8 cellular contexts compared by ENCODE assay signal in the genomic region with DNA sequence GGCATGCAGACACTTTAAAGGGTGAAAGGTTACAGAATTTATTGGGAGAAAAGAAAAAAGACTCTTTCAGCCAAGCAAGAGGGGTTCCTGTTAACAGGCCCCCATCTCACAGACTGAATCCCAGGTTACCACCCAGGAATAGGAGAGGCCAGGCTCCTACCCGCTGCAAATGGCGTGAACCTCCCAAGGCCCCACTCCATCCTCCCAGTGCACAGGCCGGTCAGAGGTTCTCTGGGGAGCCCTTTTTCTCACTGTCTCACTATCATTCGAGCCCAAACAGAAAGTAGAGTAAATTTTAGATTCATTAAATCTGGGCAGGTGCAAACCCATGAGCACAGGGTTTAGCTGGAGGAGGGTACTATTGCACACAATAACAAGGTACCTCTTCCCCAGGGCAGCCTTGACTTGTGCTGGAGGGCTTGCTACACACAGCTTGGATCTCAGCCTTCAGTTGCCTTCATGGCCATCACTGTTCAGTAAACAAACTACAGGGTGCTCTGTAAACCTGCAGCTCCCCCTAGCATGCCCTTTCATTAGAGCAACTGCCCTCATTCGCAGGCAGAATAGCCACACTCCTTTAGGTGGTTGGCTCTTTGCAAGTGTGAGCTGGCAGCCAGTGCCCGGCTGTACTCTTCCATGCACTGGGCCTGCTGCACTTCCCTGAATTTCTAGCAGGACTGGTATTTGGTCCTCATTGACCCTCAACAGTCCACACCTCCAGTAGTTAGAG. TPM values are rescaled to one million over a fixed set of nuclear protein-coding genes. Genes with fewer than 3 reads are reported as not detected.
DNase-seq lines count a peak whose midpoint lies in the region; ATAC-seq, FAIRE-seq and TF ChIP-seq lines count a peak whose summit lies in the region.

No MANE protein-coding gene starts in this region.

- peak; percentile 62 for ATAC-seq in HG02642 (IDR thresholded peaks at IDR 0.05; ENCODE audit: poor library complexity, unreplicated experiment)
- ATAC-seq in upper lobe of left lung (ENCODE audit: low FRiP score in 2 of 2): peak; percentile 66 to 67

- H3K27ac ChIP-seq in upper lobe of left lung: no peak overlapping the region

- H3K9me3 ChIP-seq in adipocyte (ENCODE audit: control insufficient read depth, low read length): no peaks in the 10 kb centered on the region
- H3K9me3 ChIP-seq in upper lobe of left lung: no peaks in the 10 kb centered on the region

- no peak for TF ChIP-seq POLR2A in GM12892 (IDR thresholded peaks at IDR 0.05; ENCODE audit: low read depth, low read length)
- TF ChIP-seq POLR2A in upper lobe of left lung (IDR thresholded peaks at IDR 0.05): no peak

- no peak overlapping the region for H3K4me3 ChIP-seq in AG04449 (ENCODE audit: low read depth, low read length)
- no peak overlapping the region for H3K4me3 ChIP-seq in adipocyte (ENCODE audit: low read length)
- no peak overlapping the region for H3K4me3 ChIP-seq in upper lobe of left lung

- H3K4me1 ChIP-seq in adipocyte (ENCODE audit: control insufficient read depth, insufficient read depth, low read length): peaks cover 6% of the 10 kb centered on the region
- peaks cover 0 to 8% (median 2%) of the 10 kb centered on the region in 4 donors for H3K4me1 ChIP-seq in upper lobe of left lung

- DNase-seq in AG04449 (ENCODE audit: low read depth, low spot score): no peak
- DNase-seq in GM12892 (ENCODE audit: insufficient read length): peak; percentile 17
- DNase-seq in NCI-H146 treated with DMSO at 0.1 percent for 48 hours (lab: John Stamatoyannopoulos, UW; ENCODE audit: unreplicated experiment): peak; percentile 60
- DNase-seq in adipocyte (ENCODE audit: low read depth): peak; percentile 46
- peak; percentile 80 for DNase-seq in iris pigment epithelial cell (ENCODE audit: low read depth)
- peak in 1 of 2 donors; percentile 28 for DNase-seq in upper lobe of left lung
- DNase-seq in stimulated activated CD4-positive, alpha-beta T cell treated with anti-CD3 and anti-CD28 coated beads, Interleukin-4, amount 100 ng/mL, for 1 hour: no peak

- no peak overlapping the region for H3K9ac ChIP-seq in adipocyte (ENCODE audit: low read length)

- peak; percentile 60 for TF ChIP-seq CTCF in AG04449 (IDR thresholded peaks at IDR 0.05; ENCODE audit: insufficient read depth, low read length, missing control alignments)
- TF ChIP-seq CTCF in upper lobe of left lung (IDR thresholded peaks at IDR 0.05): peak in 4 of 6 experiments; percentile 19 to 40 (median 38)

- 70 to 72% methylated on average over 6 of the region's 6 CpGs for WGBS in upper lobe of left lung, 2 donors

- FAIRE-seq in GM12892 (lab: Jason Lieb, UNC): peak; percentile 92

- H3K27me3 ChIP-seq in adipocyte (replicated peaks; ENCODE audit: control insufficient read depth, insufficient read depth, low read length): no peaks in the 10 kb centered on the region
- H3K27me3 ChIP-seq in upper lobe of left lung: no peaks in the 10 kb centered on the region

- H3K36me3 ChIP-seq in adipocyte (ENCODE audit: control insufficient read depth, insufficient read depth, low read length, severe bottlenecking) (no peaks in the 10 kb centered on the region), upper lobe of left lung (no peaks in the 10 kb centered on the region)

- TF ChIP-seq EP300 in upper lobe of left lung (IDR thresholded peaks at IDR 0.05): no peak

- CTCF ChIA-PET in AG04449 (lab: Yijun Ruan, JAX): interaction anchor here (0.7 to 3.3 kb wide), 13 partner anchors 8 to 241 kb away, joined by 3 to 23 read pairs (median 4); a partner anchor contains a TSS

- POLR2A ChIA-PET in AG04449 (lab: Yijun Ruan, JAX): no interaction called here

RNA-seq across cellular contexts. Expression of a gene that starts 7.3 kb away (rescaled TPM):
- polyA plus RNA-seq in GM12892 (2012; ENCODE audit: missing spikeins): 310 TPM
- 10 to 100 TPM; 12.4 to 45.6 (median 17.0) TPM for total RNA-seq in upper lobe of left lung

RNA-seq across cellular contexts. Expression of a gene that starts 38.0 kb away (rescaled TPM):
- not detected for polyA plus RNA-seq in GM12892 (2012; ENCODE audit: missing spikeins)
- 10 to 100 TPM in 4 of 6 donors, 1 to 10 TPM in 2; 6.3 to 26.4 (median 10.8) TPM for total RNA-seq in upper lobe of left lung

Comparison
In these comparisons a context has a peak if more than half of its experiments do, and no peak if none do; other contexts are left out.
1. DNase-seq: peak in GM12892 (single experiment), NCI-H146 treated with DMSO at 0.1 percent for 48 hours (single experiment), adipocyte (single experiment) and iris pigment epithelial cell (single experiment); none in AG04449 (single experiment) and stimulated activated CD4-positive, alpha-beta T cell treated with anti-CD3 and anti-CD28 coated beads, Interleukin-4, amount 100 ng/mL, for 1 hour (single experiment).